ENCODE assay signal across 1 cellular context in the genomic region with DNA sequence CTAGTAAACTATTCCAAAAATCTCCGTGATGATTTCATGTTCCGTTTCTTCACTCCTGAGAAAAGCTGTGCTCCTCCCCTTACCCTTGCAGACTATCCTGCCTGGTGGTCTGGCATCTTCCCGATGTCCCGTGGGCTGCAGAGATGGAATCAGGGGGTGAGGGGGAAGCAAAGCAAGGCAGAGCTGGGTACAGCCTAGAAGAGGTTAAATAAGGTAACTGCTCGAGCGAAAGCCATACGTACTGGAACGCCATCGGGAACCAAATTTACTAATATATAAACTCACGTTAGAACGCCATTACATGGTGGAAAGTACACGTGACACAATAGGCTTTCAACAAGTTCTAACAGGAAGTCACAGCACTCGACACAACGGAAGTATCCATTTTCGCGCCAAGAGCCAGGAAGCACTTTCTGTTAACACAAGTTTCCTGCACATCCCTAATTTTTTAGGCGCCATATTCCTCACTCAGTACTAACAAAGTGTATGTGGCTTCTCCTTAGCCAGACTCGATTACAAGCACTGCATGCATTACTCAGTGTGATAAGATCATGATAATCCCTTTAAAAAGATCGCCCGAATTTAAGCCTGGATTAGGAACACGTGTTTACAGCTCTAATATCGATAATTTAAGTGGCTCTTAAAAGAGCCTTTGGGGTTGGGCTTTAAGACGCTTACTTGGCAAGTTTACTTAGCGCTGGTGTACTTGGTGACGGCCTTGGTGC.
TF ChIP-seq lines count a peak whose summit lies in the region.

No MANE protein-coding gene starts in this region.

TF ChIP-seq in GM12878, 131 proteins besides CTCF, POLR2A, EP300 and RAD21 (continued from another document):
- TF ChIP-seq, protein P1, sequence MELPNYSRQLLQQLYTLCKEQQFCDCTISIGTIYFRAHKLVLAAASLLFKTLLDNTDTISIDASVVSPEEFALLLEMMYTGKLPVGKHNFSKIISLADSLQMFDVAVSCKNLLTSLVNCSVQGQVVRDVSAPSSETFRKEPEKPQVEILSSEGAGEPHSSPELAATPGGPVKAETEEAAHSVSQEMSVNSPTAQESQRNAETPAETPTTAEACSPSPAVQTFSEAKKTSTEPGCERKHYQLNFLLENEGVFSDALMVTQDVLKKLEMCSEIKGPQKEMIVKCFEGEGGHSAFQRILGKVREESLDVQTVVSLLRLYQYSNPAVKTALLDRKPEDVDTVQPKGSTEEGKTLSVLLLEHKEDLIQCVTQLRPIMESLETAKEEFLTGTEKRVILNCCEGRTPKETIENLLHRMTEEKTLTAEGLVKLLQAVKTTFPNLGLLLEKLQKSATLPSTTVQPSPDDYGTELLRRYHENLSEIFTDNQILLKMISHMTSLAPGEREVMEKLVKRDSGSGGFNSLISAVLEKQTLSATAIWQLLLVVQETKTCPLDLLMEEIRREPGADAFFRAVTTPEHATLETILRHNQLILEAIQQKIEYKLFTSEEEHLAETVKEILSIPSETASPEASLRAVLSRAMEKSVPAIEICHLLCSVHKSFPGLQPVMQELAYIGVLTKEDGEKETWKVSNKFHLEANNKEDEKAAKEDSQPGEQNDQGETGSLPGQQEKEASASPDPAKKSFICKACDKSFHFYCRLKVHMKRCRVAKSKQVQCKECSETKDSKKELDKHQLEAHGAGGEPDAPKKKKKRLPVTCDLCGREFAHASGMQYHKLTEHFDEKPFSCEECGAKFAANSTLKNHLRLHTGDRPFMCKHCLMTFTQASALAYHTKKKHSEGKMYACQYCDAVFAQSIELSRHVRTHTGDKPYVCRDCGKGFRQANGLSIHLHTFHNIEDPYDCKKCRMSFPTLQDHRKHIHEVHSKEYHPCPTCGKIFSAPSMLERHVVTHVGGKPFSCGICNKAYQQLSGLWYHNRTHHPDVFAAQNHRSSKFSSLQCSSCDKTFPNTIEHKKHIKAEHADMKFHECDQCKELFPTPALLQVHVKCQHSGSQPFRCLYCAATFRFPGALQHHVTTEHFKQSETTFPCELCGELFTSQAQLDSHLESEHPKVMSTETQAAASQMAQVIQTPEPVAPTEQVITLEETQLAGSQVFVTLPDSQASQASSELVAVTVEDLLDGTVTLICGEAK (IDR thresholded peaks at IDR 0.05; ENCODE audit: borderline replicate concordance): peak; percentile 84; the same call in 1 of the 2 replicates
- peak; percentile 82 to 84 for TF ChIP-seq BHLHE40 (IDR thresholded peaks at IDR 0.05; ENCODE audit: borderline replicate concordance in 1 of 2, low read depth in 2 of 2, low read length in 1 of 2)
- TF ChIP-seq, protein P2, sequence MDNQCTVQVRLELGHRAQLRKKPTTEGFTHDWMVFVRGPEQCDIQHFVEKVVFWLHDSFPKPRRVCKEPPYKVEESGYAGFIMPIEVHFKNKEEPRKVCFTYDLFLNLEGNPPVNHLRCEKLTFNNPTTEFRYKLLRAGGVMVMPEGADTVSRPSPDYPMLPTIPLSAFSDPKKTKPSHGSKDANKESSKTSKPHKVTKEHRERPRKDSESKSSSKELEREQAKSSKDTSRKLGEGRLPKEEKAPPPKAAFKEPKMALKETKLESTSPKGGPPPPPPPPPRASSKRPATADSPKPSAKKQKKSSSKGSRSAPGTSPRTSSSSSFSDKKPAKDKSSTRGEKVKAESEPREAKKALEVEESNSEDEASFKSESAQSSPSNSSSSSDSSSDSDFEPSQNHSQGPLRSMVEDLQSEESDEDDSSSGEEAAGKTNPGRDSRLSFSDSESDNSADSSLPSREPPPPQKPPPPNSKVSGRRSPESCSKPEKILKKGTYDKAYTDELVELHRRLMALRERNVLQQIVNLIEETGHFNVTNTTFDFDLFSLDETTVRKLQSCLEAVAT (IDR thresholded peaks at IDR 0.05): peak; percentile 92
- no peak for TF ChIP-seq ZNF384 (IDR thresholded peaks at IDR 0.05; ENCODE audit: borderline replicate concordance, low read depth, low read length)
- peak; percentile 88 for TF ChIP-seq YY1 (IDR thresholded peaks at IDR 0.05; ENCODE audit: low read depth, low read length)
- TF ChIP-seq FOXK2 (IDR thresholded peaks at IDR 0.05): no peak
- no peak for TF ChIP-seq SUZ12 (IDR thresholded peaks at IDR 0.05; ENCODE audit: unreplicated experiment)
- no peak for TF ChIP-seq MEF2A (IDR thresholded peaks at IDR 0.05; ENCODE audit: insufficient read depth, low read depth, low read length)
